In the genomic region with DNA sequence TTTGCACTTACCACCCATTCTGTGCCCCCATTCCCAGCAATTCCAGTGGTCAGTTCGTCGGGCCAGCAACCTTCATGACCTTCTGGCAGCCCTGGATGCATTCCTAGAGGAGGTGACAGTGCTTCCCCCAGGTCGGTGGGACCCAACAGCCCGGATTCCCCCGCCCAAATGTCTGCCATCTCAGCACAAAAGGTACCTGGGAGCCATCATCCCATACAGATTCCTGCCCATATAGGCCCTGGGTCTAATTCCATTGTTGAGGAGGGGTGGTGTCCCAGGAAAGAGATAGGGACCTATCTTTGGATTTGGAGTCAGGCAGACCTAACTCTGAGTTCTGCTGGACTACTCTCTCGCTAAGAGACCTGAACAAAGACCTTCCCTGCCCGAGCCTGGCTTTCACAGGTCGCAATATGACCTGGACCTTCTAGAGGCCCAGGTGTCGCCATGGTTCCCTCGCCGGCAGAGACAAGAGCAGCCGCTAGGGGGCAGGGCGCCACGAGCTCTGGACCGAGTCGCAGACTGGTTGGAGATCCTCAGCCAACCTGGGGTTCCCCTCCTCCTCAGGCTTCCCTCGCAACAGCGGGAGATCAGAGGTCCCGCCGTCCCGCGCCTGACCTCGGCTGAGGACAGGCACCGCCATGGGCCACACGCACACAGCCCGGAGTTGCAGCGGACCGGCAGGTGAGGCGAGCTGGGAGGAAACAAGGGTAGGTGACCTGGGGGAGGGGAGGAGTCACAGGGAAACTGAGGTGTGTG, we compare ENCODE assay signal across 1 cellular context.
TF ChIP-seq lines count a peak whose summit lies in the region.

No MANE protein-coding gene starts in this region.

TF ChIP-seq in K562, 482 proteins besides CTCF, POLR2A, EP300 and RAD21 (continued from another document and continues in another):
- TF ChIP-seq, protein P1, sequence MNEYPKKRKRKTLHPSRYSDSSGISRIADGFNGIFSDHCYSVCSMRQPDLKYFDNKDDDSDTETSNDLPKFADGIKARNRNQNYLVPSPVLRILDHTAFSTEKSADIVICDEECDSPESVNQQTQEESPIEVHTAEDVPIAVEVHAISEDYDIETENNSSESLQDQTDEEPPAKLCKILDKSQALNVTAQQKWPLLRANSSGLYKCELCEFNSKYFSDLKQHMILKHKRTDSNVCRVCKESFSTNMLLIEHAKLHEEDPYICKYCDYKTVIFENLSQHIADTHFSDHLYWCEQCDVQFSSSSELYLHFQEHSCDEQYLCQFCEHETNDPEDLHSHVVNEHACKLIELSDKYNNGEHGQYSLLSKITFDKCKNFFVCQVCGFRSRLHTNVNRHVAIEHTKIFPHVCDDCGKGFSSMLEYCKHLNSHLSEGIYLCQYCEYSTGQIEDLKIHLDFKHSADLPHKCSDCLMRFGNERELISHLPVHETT (CRISPR knock-in tag; conservative IDR thresholded peaks at IDR 0.05 in 1 of 2, IDR thresholded peaks at IDR 0.05 in 1 of 2), result no peak
- peak; percentile 67; the same call in 1 of the 2 replicates for TF ChIP-seq ZEB2 (IDR thresholded peaks at IDR 0.05)
- TF ChIP-seq NCOA1 (IDR thresholded peaks at IDR 0.05; ENCODE audit: low read depth), result no peak
- no peak for TF ChIP-seq HSF4 (CRISPR knock-in tag; IDR thresholded peaks at IDR 0.05; ENCODE audit: borderline replicate concordance)
- no peak for TF ChIP-seq TOE1 (IDR thresholded peaks at IDR 0.05; ENCODE audit: borderline replicate concordance)
- no peak for TF ChIP-seq TOE1 (CRISPR knock-in tag; IDR thresholded peaks at IDR 0.05; ENCODE audit: borderline replicate concordance, low read depth)
- no peak for TF ChIP-seq PYGO2 (tag; IDR thresholded peaks at IDR 0.05)
- no peak for TF ChIP-seq ZBTB1 (CRISPR knock-in tag; IDR thresholded peaks at IDR 0.05; ENCODE audit: borderline replicate concordance, low read depth)
- peak; percentile 58 for TF ChIP-seq CXXC5 (CRISPR knock-in tag; IDR thresholded peaks at IDR 0.05)
- peak; percentile 77 for TF ChIP-seq RB1 (IDR thresholded peaks at IDR 0.05; ENCODE audit: low read depth)
- TF ChIP-seq, protein P2, sequence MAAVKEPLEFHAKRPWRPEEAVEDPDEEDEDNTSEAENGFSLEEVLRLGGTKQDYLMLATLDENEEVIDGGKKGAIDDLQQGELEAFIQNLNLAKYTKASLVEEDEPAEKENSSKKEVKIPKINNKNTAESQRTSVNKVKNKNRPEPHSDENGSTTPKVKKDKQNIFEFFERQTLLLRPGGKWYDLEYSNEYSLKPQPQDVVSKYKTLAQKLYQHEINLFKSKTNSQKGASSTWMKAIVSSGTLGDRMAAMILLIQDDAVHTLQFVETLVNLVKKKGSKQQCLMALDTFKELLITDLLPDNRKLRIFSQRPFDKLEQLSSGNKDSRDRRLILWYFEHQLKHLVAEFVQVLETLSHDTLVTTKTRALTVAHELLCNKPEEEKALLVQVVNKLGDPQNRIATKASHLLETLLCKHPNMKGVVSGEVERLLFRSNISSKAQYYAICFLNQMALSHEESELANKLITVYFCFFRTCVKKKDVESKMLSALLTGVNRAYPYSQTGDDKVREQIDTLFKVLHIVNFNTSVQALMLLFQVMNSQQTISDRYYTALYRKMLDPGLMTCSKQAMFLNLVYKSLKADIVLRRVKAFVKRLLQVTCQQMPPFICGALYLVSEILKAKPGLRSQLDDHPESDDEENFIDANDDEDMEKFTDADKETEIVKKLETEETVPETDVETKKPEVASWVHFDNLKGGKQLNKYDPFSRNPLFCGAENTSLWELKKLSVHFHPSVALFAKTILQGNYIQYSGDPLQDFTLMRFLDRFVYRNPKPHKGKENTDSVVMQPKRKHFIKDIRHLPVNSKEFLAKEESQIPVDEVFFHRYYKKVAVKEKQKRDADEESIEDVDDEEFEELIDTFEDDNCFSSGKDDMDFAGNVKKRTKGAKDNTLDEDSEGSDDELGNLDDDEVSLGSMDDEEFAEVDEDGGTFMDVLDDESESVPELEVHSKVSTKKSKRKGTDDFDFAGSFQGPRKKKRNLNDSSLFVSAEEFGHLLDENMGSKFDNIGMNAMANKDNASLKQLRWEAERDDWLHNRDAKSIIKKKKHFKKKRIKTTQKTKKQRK (IDR thresholded peaks at IDR 0.05; ENCODE audit: borderline replicate concordance, low read depth, low read length), result no peak
- peak; percentile 83 for TF ChIP-seq RFX1 (IDR thresholded peaks at IDR 0.05)
- no peak for TF ChIP-seq ZFPM2 (CRISPR knock-in tag; IDR thresholded peaks at IDR 0.05)
- TF ChIP-seq LEF1 (IDR thresholded peaks at IDR 0.05), result no peak
- TF ChIP-seq TAF7 (tag; IDR thresholded peaks at IDR 0.05), result no peak
- no peak for TF ChIP-seq TEAD4 (IDR thresholded peaks at IDR 0.05; ENCODE audit: low read length)
- TF ChIP-seq TEAD4 (CRISPR knock-in tag; IDR thresholded peaks at IDR 0.05; ENCODE audit: borderline replicate concordance), result no peak
- no peak for TF ChIP-seq KDM2B (CRISPR knock-in tag; IDR thresholded peaks at IDR 0.05)
- TF ChIP-seq EZH2 (IDR thresholded peaks at IDR 0.05; ENCODE audit: borderline replicate concordance, low read depth, low read length), result no peak
- TF ChIP-seq ZBED1 (IDR thresholded peaks at IDR 0.05), result no peak
- no peak; the same call in 1 of the 2 replicates for TF ChIP-seq BHLHE40 (IDR thresholded peaks at IDR 0.05; ENCODE audit: low read length)
- TF ChIP-seq MXI1 (IDR thresholded peaks at IDR 0.05; ENCODE audit: low read depth, low read length), result no peak
- no peak for TF ChIP-seq C11orf30 (IDR thresholded peaks at IDR 0.05; ENCODE audit: low read depth)
- TF ChIP-seq, protein P3, sequence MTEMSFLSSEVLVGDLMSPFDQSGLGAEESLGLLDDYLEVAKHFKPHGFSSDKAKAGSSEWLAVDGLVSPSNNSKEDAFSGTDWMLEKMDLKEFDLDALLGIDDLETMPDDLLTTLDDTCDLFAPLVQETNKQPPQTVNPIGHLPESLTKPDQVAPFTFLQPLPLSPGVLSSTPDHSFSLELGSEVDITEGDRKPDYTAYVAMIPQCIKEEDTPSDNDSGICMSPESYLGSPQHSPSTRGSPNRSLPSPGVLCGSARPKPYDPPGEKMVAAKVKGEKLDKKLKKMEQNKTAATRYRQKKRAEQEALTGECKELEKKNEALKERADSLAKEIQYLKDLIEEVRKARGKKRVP (CRISPR knock-in tag; IDR thresholded peaks at IDR 0.05), result no peak
- TF ChIP-seq ZNF311 (CRISPR knock-in tag; IDR thresholded peaks at IDR 0.05), result no peak
- no peak for TF ChIP-seq ZBTB2 (IDR thresholded peaks at IDR 0.05)
- no peak for TF ChIP-seq NEUROD1 (IDR thresholded peaks at IDR 0.05; ENCODE audit: borderline replicate concordance, low read depth, low read length, partially characterized antibody)
- peak in 1 of 2 experiments; percentile 17; a peak in 1 of 4 replicates for TF ChIP-seq RCOR1 (IDR thresholded peaks at IDR 0.05; ENCODE audit: borderline replicate concordance in 1 of 2, low read depth in 2 of 2, low read length in 2 of 2)
- no peak for TF ChIP-seq ZNF324 (CRISPR knock-in tag; IDR thresholded peaks at IDR 0.05)
- peak; percentile 53; the same call in 1 of the 2 replicates for TF ChIP-seq CREM (IDR thresholded peaks at IDR 0.05; ENCODE audit: low read depth)
- TF ChIP-seq DPF2 (IDR thresholded peaks at IDR 0.05), result no peak
- no peak for TF ChIP-seq MED1 (CRISPR knock-in tag; IDR thresholded peaks at IDR 0.05; ENCODE audit: borderline replicate concordance)
- TF ChIP-seq, protein P4, sequence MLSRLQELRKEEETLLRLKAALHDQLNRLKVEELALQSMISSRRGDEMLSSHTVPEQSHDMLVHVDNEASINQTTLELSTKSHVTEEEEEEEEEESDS (CRISPR knock-in tag; IDR thresholded peaks at IDR 0.05), result no peak
- no peak for TF ChIP-seq RBBP5 (IDR thresholded peaks at IDR 0.05; ENCODE audit: borderline replicate concordance, insufficient read depth, low read length, poor library complexity, severe bottlenecking)
- TF ChIP-seq, protein P5, sequence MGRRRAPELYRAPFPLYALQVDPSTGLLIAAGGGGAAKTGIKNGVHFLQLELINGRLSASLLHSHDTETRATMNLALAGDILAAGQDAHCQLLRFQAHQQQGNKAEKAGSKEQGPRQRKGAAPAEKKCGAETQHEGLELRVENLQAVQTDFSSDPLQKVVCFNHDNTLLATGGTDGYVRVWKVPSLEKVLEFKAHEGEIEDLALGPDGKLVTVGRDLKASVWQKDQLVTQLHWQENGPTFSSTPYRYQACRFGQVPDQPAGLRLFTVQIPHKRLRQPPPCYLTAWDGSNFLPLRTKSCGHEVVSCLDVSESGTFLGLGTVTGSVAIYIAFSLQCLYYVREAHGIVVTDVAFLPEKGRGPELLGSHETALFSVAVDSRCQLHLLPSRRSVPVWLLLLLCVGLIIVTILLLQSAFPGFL (CRISPR knock-in tag; IDR thresholded peaks at IDR 0.05), result no peak
- peak; percentile 81; the same call in 1 of the 2 replicates for TF ChIP-seq STAG1 (CRISPR knock-in tag; IDR thresholded peaks at IDR 0.05; ENCODE audit: borderline replicate concordance)
- TF ChIP-seq ESRRA (IDR thresholded peaks at IDR 0.05; ENCODE audit: borderline replicate concordance, low read depth), result 0 out of 2 replicates have a peak, but pooled peaks have one; percentile 28
- no peak for TF ChIP-seq GATAD2B (IDR thresholded peaks at IDR 0.05; ENCODE audit: borderline replicate concordance)
- peak; percentile 60; the same call in 1 of the 2 replicates for TF ChIP-seq GABPB1 (CRISPR knock-in tag; IDR thresholded peaks at IDR 0.05)
- TF ChIP-seq TFAP4 (CRISPR knock-in tag; IDR thresholded peaks at IDR 0.05; ENCODE audit: borderline replicate concordance), result peak; percentile 68; the same call in 1 of the 2 replicates
- no peak for TF ChIP-seq U2AF2 (optimal IDR thresholded peaks at IDR 0.05; ENCODE audit: low read depth, low read length)
- TF ChIP-seq, protein P6, sequence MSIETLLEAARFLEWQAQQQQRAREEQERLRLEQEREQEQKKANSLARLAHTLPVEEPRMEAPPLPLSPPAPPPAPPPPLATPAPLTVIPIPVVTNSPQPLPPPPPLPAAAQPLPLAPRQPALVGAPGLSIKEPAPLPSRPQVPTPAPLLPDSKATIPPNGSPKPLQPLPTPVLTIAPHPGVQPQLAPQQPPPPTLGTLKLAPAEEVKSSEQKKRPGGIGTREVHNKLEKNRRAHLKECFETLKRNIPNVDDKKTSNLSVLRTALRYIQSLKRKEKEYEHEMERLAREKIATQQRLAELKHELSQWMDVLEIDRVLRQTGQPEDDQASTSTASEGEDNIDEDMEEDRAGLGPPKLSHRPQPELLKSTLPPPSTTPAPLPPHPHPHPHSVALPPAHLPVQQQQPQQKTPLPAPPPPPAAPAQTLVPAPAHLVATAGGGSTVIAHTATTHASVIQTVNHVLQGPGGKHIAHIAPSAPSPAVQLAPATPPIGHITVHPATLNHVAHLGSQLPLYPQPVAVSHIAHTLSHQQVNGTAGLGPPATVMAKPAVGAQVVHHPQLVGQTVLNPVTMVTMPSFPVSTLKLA (conservative IDR thresholded peaks at IDR 0.05), result no peak
- no peak for TF ChIP-seq KHSRP (IDR thresholded peaks at IDR 0.05)
- TF ChIP-seq STAT6 (CRISPR knock-in tag; IDR thresholded peaks at IDR 0.05), result no peak
- no peak for TF ChIP-seq ZKSCAN8 (CRISPR knock-in tag; IDR thresholded peaks at IDR 0.05)
- TF ChIP-seq, protein P7, sequence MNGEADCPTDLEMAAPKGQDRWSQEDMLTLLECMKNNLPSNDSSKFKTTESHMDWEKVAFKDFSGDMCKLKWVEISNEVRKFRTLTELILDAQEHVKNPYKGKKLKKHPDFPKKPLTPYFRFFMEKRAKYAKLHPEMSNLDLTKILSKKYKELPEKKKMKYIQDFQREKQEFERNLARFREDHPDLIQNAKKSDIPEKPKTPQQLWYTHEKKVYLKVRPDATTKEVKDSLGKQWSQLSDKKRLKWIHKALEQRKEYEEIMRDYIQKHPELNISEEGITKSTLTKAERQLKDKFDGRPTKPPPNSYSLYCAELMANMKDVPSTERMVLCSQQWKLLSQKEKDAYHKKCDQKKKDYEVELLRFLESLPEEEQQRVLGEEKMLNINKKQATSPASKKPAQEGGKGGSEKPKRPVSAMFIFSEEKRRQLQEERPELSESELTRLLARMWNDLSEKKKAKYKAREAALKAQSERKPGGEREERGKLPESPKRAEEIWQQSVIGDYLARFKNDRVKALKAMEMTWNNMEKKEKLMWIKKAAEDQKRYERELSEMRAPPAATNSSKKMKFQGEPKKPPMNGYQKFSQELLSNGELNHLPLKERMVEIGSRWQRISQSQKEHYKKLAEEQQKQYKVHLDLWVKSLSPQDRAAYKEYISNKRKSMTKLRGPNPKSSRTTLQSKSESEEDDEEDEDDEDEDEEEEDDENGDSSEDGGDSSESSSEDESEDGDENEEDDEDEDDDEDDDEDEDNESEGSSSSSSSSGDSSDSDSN (IDR thresholded peaks at IDR 0.05; ENCODE audit: borderline replicate concordance in 1 of 2, low read depth in 2 of 2, low read length in 2 of 2), result 0 out of 4 replicates have a peak, but pooled peaks have one; percentile 33 to 63
